ENCODE assay signal across 22 cellular contexts in the genomic region with DNA sequence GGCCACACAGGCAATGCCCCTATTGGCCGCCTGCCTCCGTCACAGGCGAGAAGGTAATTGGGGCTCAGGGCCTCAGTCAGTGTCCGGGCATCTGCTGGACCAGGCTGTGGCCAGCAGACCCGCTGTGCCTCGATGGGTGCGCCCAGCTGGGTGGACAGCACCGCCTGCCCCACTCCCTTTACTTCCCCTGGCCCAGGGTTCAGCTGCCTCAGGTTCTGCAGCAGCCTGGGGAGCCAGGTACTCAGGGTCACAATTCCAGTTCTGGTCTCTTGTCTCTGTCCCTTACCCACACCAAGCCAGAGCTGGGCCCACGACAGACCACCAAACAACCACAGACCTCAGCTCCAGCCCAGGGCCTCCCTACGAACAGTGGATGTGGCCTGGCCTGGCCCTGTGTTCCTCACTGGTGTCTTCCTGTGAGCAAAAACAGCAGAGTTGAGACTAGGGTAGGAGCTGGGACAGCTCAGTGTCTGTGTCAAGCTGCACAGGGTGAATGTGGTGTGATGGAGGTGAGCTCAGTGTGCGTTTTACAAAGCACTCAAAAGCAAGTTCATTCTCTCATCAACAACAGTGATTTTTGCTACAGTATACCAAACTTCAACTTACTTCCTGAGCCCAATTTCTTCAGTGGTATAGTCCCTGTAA. TPM values are rescaled to one million over a fixed set of nuclear protein-coding genes. Genes with fewer than 3 reads are reported as not detected.
A peak's percentile ranks its signal among the peaks of the same experiment; 100 is the strongest.
DNase-seq lines count a peak whose midpoint lies in the region; ATAC-seq and TF ChIP-seq lines count a peak whose summit lies in the region.
"Had no signal": no experiment of that assay in that cellular context is flagged by ENCODE, and none has a peak within 500 bp of the region (broad histone marks: within the 10 kb centered on the region; RNA-seq: fewer than 3 reads in every experiment).

No MANE protein-coding gene starts in this region.

- intact Hi-C loops in activated CD4-positive, alpha-beta T cell treated with anti-CD3 and anti-CD28 coated beads, Interleukin-2, amount 10 ng/mL, durations not matched to agents 24 days and 14 days (cut with micrococcal nuclease) = no loop called here

- no peak for ATAC-seq in DND-41 (ENCODE audit: insufficient read depth, low read depth)
- no peak for ATAC-seq in activated naive CD4-positive, alpha-beta T cell treated with anti-CD3 and anti-CD28 coated beads, Interleukin-2, amount 50 U/mL, for 72 hours
- ATAC-seq in natural killer cell treated with Interleukin-12 subunit alpha and Interleukin-12 subunit beta and Interleukin-15 and Interleukin-18, amount 100 ng/mL, for 72 hours = peak in 1 of 2 donors; percentile 34
- ATAC-seq in HG02938 (IDR thresholded peaks at IDR 0.05; ENCODE audit: unreplicated experiment) = no peak
- no peak for ATAC-seq in left lobe of liver
- ATAC-seq in GM18873 (IDR thresholded peaks at IDR 0.05; ENCODE audit: low FRiP score, unreplicated experiment) = no peak
- ATAC-seq: esophagus mucosa, GM23338 had no signal

- H3K36me3 Mint-ChIP-seq in activated CD4-positive, alpha-beta T cell treated with anti-CD3 and anti-CD28 coated beads, Interleukin-2, amount 10 ng/mL, durations not matched to agents 24 days and 14 days (ENCODE audit: low read depth) = peaks cover 43% of the 10 kb centered on the region
- peaks cover 7 to 22% of the 10 kb centered on the region in 2 donors for H3K36me3 Mint-ChIP-seq in activated naive CD4-positive, alpha-beta T cell treated with anti-CD3 and anti-CD28 coated beads, Interleukin-2, amount 50 U/mL, for 72 hours
- no peaks in the 10 kb centered on the region for H3K36me3 Mint-ChIP-seq in natural killer cell treated with Interleukin-12 subunit alpha and Interleukin-12 subunit beta and Interleukin-15 and Interleukin-18, amount 100 ng/mL, for 72 hours
- H3K36me3 Mint-ChIP-seq: type B pancreatic cell had no signal

- H3K4me3 ChIP-seq in DND-41 (ENCODE audit: low read depth in 1 of 2, low read length in 2 of 2) = no peak overlapping the region
- H3K4me3 ChIP-seq: GM23338, lower lobe of right lung, Peyer's patch had no signal

- H3K4me1 Mint-ChIP-seq in activated CD4-positive, alpha-beta T cell treated with anti-CD3 and anti-CD28 coated beads, Interleukin-2, amount 10 ng/mL, durations not matched to agents 24 days and 14 days = peaks cover 57% of the 10 kb centered on the region
- peaks cover 25 to 27% of the 10 kb centered on the region in 2 donors for H3K4me1 Mint-ChIP-seq in natural killer cell treated with Interleukin-12 subunit alpha and Interleukin-12 subunit beta and Interleukin-15 and Interleukin-18, amount 100 ng/mL, for 72 hours (ENCODE audit: low read depth in 2 of 2)

- DNase-seq in activated CD4-positive, alpha-beta T cell treated with anti-CD3 and anti-CD28 coated beads, Interleukin-2, amount 10 ng/mL, durations not matched to agents 24 days and 14 days = peak; percentile 77
- no peak for DNase-seq in activated CD4-positive, alpha-beta T cell treated with anti-CD3 and anti-CD28 coated beads for 48 hours
- DNase-seq in DND-41 = no peak
- no peak for DNase-seq in activated naive CD4-positive, alpha-beta T cell treated with anti-CD3 and anti-CD28 coated beads, Interleukin-2, amount 50 U/mL, for 72 hours (ENCODE audit: low spot score in 2 of 2)
- no peak for DNase-seq in natural killer cell treated with Interleukin-12 subunit alpha and Interleukin-12 subunit beta and Interleukin-15 and Interleukin-18, amount 100 ng/mL, for 72 hours (ENCODE audit: low spot score)
- no peak for DNase-seq in left lobe of liver (ENCODE audit: low spot score)
- DNase-seq: 8988T; activated CD4-positive, alpha-beta T cell treated with anti-CD3 and anti-CD28 coated beads, Interleukin-2, amount 50 U/mL, for 4 hours; dermis blood vessel endothelial cell; Karpas-422; lower lobe of right lung; NCI-H1417 treated with DMSO at 0.1 percent for 48 hours; NCI-H2171 treated with DMSO at 0.1 percent for 48 hours; NCI-H774; Peyer's patch had no signal

- no peak overlapping the region for H3K9ac ChIP-seq in DND-41 (ENCODE audit: low read depth, low read length)
- H3K9ac ChIP-seq: SK-N-SH had no signal

- H3K4me2 ChIP-seq in DND-41 (ENCODE audit: insufficient read depth, low read length) = no peak overlapping the region
- H3K4me2 ChIP-seq: GM23338, SK-N-SH had no signal

- H3K27me3 ChIP-seq in DND-41 (ENCODE audit: insufficient read depth, low read length, poor library complexity) = no peaks in the 10 kb centered on the region
- H3K27me3 ChIP-seq: Peyer's patch had no signal

- peak overlapping the region; percentile 54 for H3K4me3 Mint-ChIP-seq in activated CD4-positive, alpha-beta T cell treated with anti-CD3 and anti-CD28 coated beads, Interleukin-2, amount 10 ng/mL, durations not matched to agents 24 days and 14 days
- no peak overlapping the region for H3K4me3 Mint-ChIP-seq in natural killer cell treated with Interleukin-12 subunit alpha and Interleukin-12 subunit beta and Interleukin-15 and Interleukin-18, amount 100 ng/mL, for 72 hours
- H3K4me3 Mint-ChIP-seq: GM23338, type B pancreatic cell had no signal

- no peak for TF ChIP-seq CTCF in DND-41 (IDR thresholded peaks at IDR 0.05; ENCODE audit: borderline replicate concordance, extremely low read depth, low read length, poor library complexity, severe bottlenecking)

- peak overlapping the region; percentile 39 for H3K27ac ChIP-seq in DND-41 (ENCODE audit: low read length)
- H3K27ac ChIP-seq: lower lobe of right lung had no signal

- no peaks in the 10 kb centered on the region for H3K9me3 Mint-ChIP-seq in activated CD4-positive, alpha-beta T cell treated with anti-CD3 and anti-CD28 coated beads, Interleukin-2, amount 10 ng/mL, durations not matched to agents 24 days and 14 days
- no peaks in the 10 kb centered on the region for H3K9me3 Mint-ChIP-seq in activated naive CD4-positive, alpha-beta T cell treated with anti-CD3 and anti-CD28 coated beads, Interleukin-2, amount 50 U/mL, for 72 hours
- no peaks in the 10 kb centered on the region for H3K9me3 Mint-ChIP-seq in natural killer cell treated with Interleukin-12 subunit alpha and Interleukin-12 subunit beta and Interleukin-15 and Interleukin-18, amount 100 ng/mL, for 72 hours
- H3K9me3 Mint-ChIP-seq: GM23338, type B pancreatic cell had no signal

- no peaks in the 10 kb centered on the region for H3K27me3 Mint-ChIP-seq in activated CD4-positive, alpha-beta T cell treated with anti-CD3 and anti-CD28 coated beads, Interleukin-2, amount 10 ng/mL, durations not matched to agents 24 days and 14 days
- H3K27me3 Mint-ChIP-seq in natural killer cell treated with Interleukin-12 subunit alpha and Interleukin-12 subunit beta and Interleukin-15 and Interleukin-18, amount 100 ng/mL, for 72 hours = no peaks in the 10 kb centered on the region
- H3K27me3 Mint-ChIP-seq: type B pancreatic cell had no signal

- H3K79me2 ChIP-seq in DND-41 (ENCODE audit: insufficient read depth, low read length) = no peaks in the 10 kb centered on the region

- H3K27ac Mint-ChIP-seq in activated CD4-positive, alpha-beta T cell treated with anti-CD3 and anti-CD28 coated beads, Interleukin-2, amount 10 ng/mL, durations not matched to agents 24 days and 14 days = peak overlapping the region; percentile 90
- H3K27ac Mint-ChIP-seq in activated naive CD4-positive, alpha-beta T cell treated with anti-CD3 and anti-CD28 coated beads, Interleukin-2, amount 50 U/mL, for 72 hours = peak overlapping the region; percentile 86 to 95
- peak overlapping the region; percentile 64 to 80 for H3K27ac Mint-ChIP-seq in natural killer cell treated with Interleukin-12 subunit alpha and Interleukin-12 subunit beta and Interleukin-15 and Interleukin-18, amount 100 ng/mL, for 72 hours
- H3K27ac Mint-ChIP-seq: GM23338, type B pancreatic cell had no signal

- H4K20me1 ChIP-seq in DND-41 (ENCODE audit: insufficient read depth, low read length) = 0 out of 2 replicates have a peak, but pooled peaks cover 10% of the 10 kb centered on the region

- H3K4me1 ChIP-seq in DND-41 (ENCODE audit: insufficient read depth, low read length) = peaks cover 48% of the 10 kb centered on the region
- H3K4me1 ChIP-seq: Peyer's patch had no signal

- no peaks in the 10 kb centered on the region for H3K9me3 ChIP-seq in DND-41 (ENCODE audit: insufficient read depth, low read length, severe bottlenecking)
- H3K9me3 ChIP-seq: lower lobe of right lung, Peyer's patch, SK-N-SH had no signal

- H2AFZ ChIP-seq in DND-41 (ENCODE audit: low read depth, low read length) = no peak overlapping the region
- H2AFZ ChIP-seq: GM23338 had no signal

- peaks cover 76% of the 10 kb centered on the region for H3K36me3 ChIP-seq in DND-41 (ENCODE audit: insufficient read depth, low read length)
- H3K36me3 ChIP-seq: Peyer's patch had no signal

RNA-seq across cellular contexts. Expression of gene SUSD3, which starts 33.4 kb away (rescaled TPM):
- total RNA-seq in activated CD4-positive, alpha-beta T cell treated with anti-CD3 and anti-CD28 coated beads, Interleukin-2, amount 10 ng/mL, durations not matched to agents 24 days and 14 days = 38.3 and 40.9 TPM in 2 replicates
- total RNA-seq in activated naive CD4-positive, alpha-beta T cell treated with anti-CD3 and anti-CD28 coated beads, Interleukin-2, amount 50 U/mL, for 72 hours = 10 to 100 TPM; 70.7 to 81.9 TPM
- 1 to 10 TPM in 1 of 2 donors, under 1 TPM in 1; 0.67 to 3.3 TPM for total RNA-seq in natural killer cell treated with Interleukin-12 subunit alpha and Interleukin-12 subunit beta and Interleukin-15 and Interleukin-18, amount 100 ng/mL, for 72 hours
- total RNA-seq in left lobe of liver = 49.7 TPM
- total RNA-seq: dermis blood vessel endothelial cell, myocyte had no signal
